Comparison of ENCODE assay signal across 8 cellular contexts in the genomic region with DNA sequence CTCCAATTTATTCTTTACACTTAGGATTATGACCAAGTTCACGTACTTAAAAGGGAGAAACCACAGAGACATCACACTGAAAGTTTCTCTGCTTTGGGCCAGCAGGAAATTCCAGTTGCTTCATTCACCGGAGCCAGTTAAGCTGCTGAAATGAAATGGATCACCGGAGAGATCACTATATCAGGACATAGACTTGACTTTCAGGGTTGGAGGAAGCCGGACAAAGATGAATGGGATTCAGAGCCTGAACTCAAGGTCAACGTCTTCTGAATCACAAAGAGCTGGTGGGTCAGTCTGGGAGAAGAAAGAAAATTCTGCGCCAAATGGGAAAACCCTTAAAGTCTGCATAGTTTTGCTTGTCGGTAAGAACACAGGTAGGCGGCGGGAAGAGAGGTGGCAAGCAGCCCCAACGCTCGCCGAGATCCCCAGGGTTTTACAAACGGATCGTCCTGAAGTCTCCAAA.
DNase-seq lines count a peak whose midpoint lies in the region; ATAC-seq lines count a peak whose summit lies in the region.

No MANE protein-coding gene starts in this region.

- H3K27me3 ChIP-seq in NT2/D1 (ENCODE audit: insufficient read depth, insufficient read length) (no peaks in the 10 kb centered on the region), muscle layer of duodenum (ENCODE audit: low read depth, low read length) (no peaks in the 10 kb centered on the region)

- no peaks in the 10 kb centered on the region for H3K9me3 Mint-ChIP-seq in activated CD4-positive, alpha-beta T cell treated with anti-CD3 and anti-CD28 coated beads, Interleukin-2, amount 10 ng/mL, durations not matched to agents 7 days and 5 days
- no peaks in the 10 kb centered on the region for H3K9me3 Mint-ChIP-seq in effector memory CD8-positive, alpha-beta T cell

- H3K27ac Mint-ChIP-seq in activated CD4-positive, alpha-beta T cell treated with anti-CD3 and anti-CD28 coated beads, Interleukin-2, amount 10 ng/mL, durations not matched to agents 7 days and 5 days, result peak overlapping the region; percentile 16
- H3K27ac Mint-ChIP-seq in effector memory CD8-positive, alpha-beta T cell, result no peak overlapping the region

- H3K9me3 ChIP-seq in NT2/D1 (ENCODE audit: insufficient read depth, low read length) (no peaks in the 10 kb centered on the region), muscle layer of duodenum (ENCODE audit: control insufficient read depth in 1 of 2, low read length in 2 of 2) (no peaks in the 10 kb centered on the region)

- POLR2A ChIA-PET in activated CD4-positive, alpha-beta T cell treated with anti-CD3 and anti-CD28 coated beads, Interleukin-2, amount 10 ng/mL, durations not matched to agents 7 days and 5 days (lab: Charles Lee), result no interaction called here

- H3K27me3 Mint-ChIP-seq in activated CD4-positive, alpha-beta T cell treated with anti-CD3 and anti-CD28 coated beads, Interleukin-2, amount 10 ng/mL, durations not matched to agents 7 days and 5 days, result peaks cover 45% of the 10 kb centered on the region
- H3K27me3 Mint-ChIP-seq in effector memory CD8-positive, alpha-beta T cell, result peaks cover 13 to 19% of the 10 kb centered on the region in 2 donors

- no peak overlapping the region for H3K27ac ChIP-seq in muscle layer of duodenum (ENCODE audit: low read length)

- peak overlapping the region; percentile 66 for H3K4me3 Mint-ChIP-seq in activated CD4-positive, alpha-beta T cell treated with anti-CD3 and anti-CD28 coated beads, Interleukin-2, amount 10 ng/mL, durations not matched to agents 7 days and 5 days
- peak overlapping the region; percentile 77 to 86 for H3K4me3 Mint-ChIP-seq in effector memory CD8-positive, alpha-beta T cell

- H3K4me3 ChIP-seq in NT2/D1 (ENCODE audit: insufficient read length, low read depth), result peak overlapping the region; percentile 74
- H3K4me3 ChIP-seq in muscle layer of duodenum (ENCODE audit: low read depth in 1 of 2, low read length in 2 of 2), result peak overlapping the region; percentile 58 to 73

- ATAC-seq in effector memory CD8-positive, alpha-beta T cell (replicated peaks), result no peak
- ATAC-seq in HG03025 (IDR thresholded peaks at IDR 0.05; ENCODE audit: low FRiP score, unreplicated experiment), result no peak

- no peaks in the 10 kb centered on the region for H3K4me1 ChIP-seq in NT2/D1 (ENCODE audit: insufficient read depth, insufficient read length)
- H3K4me1 ChIP-seq in muscle layer of duodenum (ENCODE audit: control insufficient read depth in 1 of 2, insufficient read depth in 2 of 2, low read length in 2 of 2), result no peaks in the 10 kb centered on the region

- H3K36me3 Mint-ChIP-seq in activated CD4-positive, alpha-beta T cell treated with anti-CD3 and anti-CD28 coated beads, Interleukin-2, amount 10 ng/mL, durations not matched to agents 7 days and 5 days (ENCODE audit: low read depth), result no peaks in the 10 kb centered on the region
- H3K36me3 Mint-ChIP-seq in effector memory CD8-positive, alpha-beta T cell (ENCODE audit: insufficient read depth), result no peaks in the 10 kb centered on the region

- H3K9ac ChIP-seq in NT2/D1 (ENCODE audit: insufficient read length, low read depth), result peak overlapping the region; percentile 89

- intact Hi-C loops in posterior vena cava (cut with DNase I), result no loop called here

- peaks cover 8% of the 10 kb centered on the region for H3K4me1 Mint-ChIP-seq in activated CD4-positive, alpha-beta T cell treated with anti-CD3 and anti-CD28 coated beads, Interleukin-2, amount 10 ng/mL, durations not matched to agents 7 days and 5 days
- H3K4me1 Mint-ChIP-seq in effector memory CD8-positive, alpha-beta T cell (ENCODE audit: low read depth in 2 of 2), result peaks cover 4 to 7% of the 10 kb centered on the region in 2 donors

- H3K36me3 ChIP-seq in NT2/D1 (ENCODE audit: insufficient read depth, insufficient read length, low read length) (no peaks in the 10 kb centered on the region), muscle layer of duodenum (ENCODE audit: control insufficient read depth in 1 of 2, insufficient read depth in 2 of 2, low read length in 2 of 2) (no peaks in the 10 kb centered on the region)

- DNase-seq in activated CD4-positive, alpha-beta T cell treated with anti-CD3 and anti-CD28 coated beads, Interleukin-2, amount 10 ng/mL, durations not matched to agents 7 days and 5 days, result no peak
- no peak for DNase-seq in activated CD4-positive, alpha-beta T cell treated with anti-CD3 and anti-CD28 coated beads, Interleukin-2, amount 50 U/mL, for 4 hours
- DNase-seq in NT2/D1 (ENCODE audit: low read depth, low spot score), result no peak
- DNase-seq in effector memory CD8-positive, alpha-beta T cell, result no peak
- no peak for DNase-seq in posterior vena cava (ENCODE audit: low spot score)
- DNase-seq in activated CD4-positive, alpha-beta T cell treated with anti-CD3 and anti-CD28 coated beads for 1 hour, result no peak

- CTCF ChIA-PET in activated CD4-positive, alpha-beta T cell treated with anti-CD3 and anti-CD28 coated beads, Interleukin-2, amount 10 ng/mL, durations not matched to agents 7 days and 5 days (lab: Charles Lee), result interaction anchor here (0.6 to 2.5 kb wide), 6 partner anchors 9 to 97 kb away, joined by 3 to 8 read pairs (median 4); no protein-coding TSS in a partner anchor
